In genomic region chr7:43647772-43648643, GRCh38 we compare ENCODE assay signal across 8 cellular contexts.
DNase-seq lines count a peak whose midpoint lies in the region; ATAC-seq and TF ChIP-seq lines count a peak whose summit lies in the region.

No MANE protein-coding gene starts in this region.

- peaks cover 38% of the 10 kb centered on the region for H3K9me1 ChIP-seq in IMR-90 (ENCODE audit: insufficient read depth, low read length)

- TF ChIP-seq POLR2A in IMR-90 (IDR thresholded peaks at IDR 0.05; ENCODE audit: low read depth, low read length) (peak; percentile 79), body of pancreas (IDR thresholded peaks at IDR 0.05) (peak in 2 of 3 donors; percentile 31 to 39), gastrocnemius medialis (IDR thresholded peaks at IDR 0.05) (no peak)

- H2BK15ac ChIP-seq in IMR-90 (ENCODE audit: low read depth, low read length) = peak overlapping the region; percentile 83; the same call in 2 of the 3 replicates

- intact Hi-C loops in IMR-90 (cut with micrococcal nuclease) = loop anchor here (1.0 to 2.0 kb wide), 3 partner anchors 52 to 191 kb away; no protein-coding TSS in a partner anchor
- intact Hi-C loops in body of pancreas (cut with DNase I) = no loop called here
- intact Hi-C loops in gastrocnemius medialis (cut with DNase I; ENCODE audit: low total_unique reads) = loop anchor here (1.0 to 5.0 kb wide), 2 partner anchors 54 to 65 kb away; partner anchors contain the start of gene STK17A

- peak overlapping the region; percentile 87 for H2AK5ac ChIP-seq in IMR-90 (ENCODE audit: low read depth, low read length)

- H3K27ac ChIP-seq in C4-2B (peak overlapping the region; percentile 34), IMR-90 (ENCODE audit: insufficient read depth, low read length) (peak overlapping the region; percentile 95), SJSA1 (peak overlapping the region; percentile 97), body of pancreas (peak overlapping the region; percentile 52 to 90 (median 82)), gastrocnemius medialis (peak overlapping the region; percentile 59 to 83 (median 80))

- H2AK9ac ChIP-seq in IMR-90 (replicated peaks; ENCODE audit: low read depth, low read length, poor library complexity) = peak overlapping the region; percentile 99

- peak overlapping the region; percentile 100 for H2BK5ac ChIP-seq in IMR-90 (ENCODE audit: low read depth, low read length, poor library complexity, severe bottlenecking)

- H3K9me3 ChIP-seq in IMR-90 (ENCODE audit: control insufficient read depth, insufficient read depth, low read length) (no peaks in the 10 kb centered on the region), SJSA1 (replicated peaks) (no peaks in the 10 kb centered on the region), body of pancreas (no peaks in the 10 kb centered on the region), gastrocnemius medialis (no peaks in the 10 kb centered on the region)

- in situ Hi-C loops in IMR-90 (cut with MboI; ENCODE audit: low sequenced_read_pairs) = loop anchor here (5.0 kb wide), 1 partner anchor 44 kb away; no protein-coding TSS in a partner anchor
- in situ Hi-C loops in gastrocnemius medialis (cut with MboI; ENCODE audit: low sequenced_read_pairs in 4 of 4) = no loop called here

- peak overlapping the region; percentile 77 for H4K5ac ChIP-seq in IMR-90 (ENCODE audit: low read depth, low read length)

- DNase-seq in IMR-90 = peak; percentile 100
- peak; percentile 91 to 93 for DNase-seq in SJSA1 (ENCODE audit: low read depth in 1 of 2, low spot score in 2 of 2)
- DNase-seq in body of pancreas = peak; percentile 60 to 85 (median 70)
- DNase-seq in hypothalamus (lab: John Stamatoyannopoulos, UW) = peak in 46 of 51 donors; percentile 15 to 87 (median 58)
- peak; percentile 63 to 70 for DNase-seq in gastrocnemius medialis
- no peak for DNase-seq in NCI-H1930 (lab: John Stamatoyannopoulos, UW)

- peak overlapping the region; percentile 78 for H3K9ac ChIP-seq in IMR-90 (ENCODE audit: low read depth, low read length)

- peak overlapping the region; percentile 96 for H4K91ac ChIP-seq in IMR-90 (ENCODE audit: insufficient read depth, low read depth, low read length)

- H3K27me3 ChIP-seq in IMR-90 (ENCODE audit: control insufficient read depth, insufficient read depth, low read length) (no peaks in the 10 kb centered on the region), SJSA1 (replicated peaks) (no peaks in the 10 kb centered on the region), body of pancreas (no peaks in the 10 kb centered on the region), gastrocnemius medialis (no peaks in the 10 kb centered on the region)

- dilution Hi-C loops in IMR-90 (cut with HindIII; ENCODE audit: low sequenced_read_pairs, unreplicated experiment) = no loop called here

- CTCF ChIA-PET in IMR-90 (lab: Yijun Ruan, JAX) = interaction anchor here (0.9 to 1.6 kb wide), 2 partner anchors 52 to 65 kb away, joined by 5 to 13 read pairs; partner anchors contain the start of gene STK17A

- H2AFZ ChIP-seq in IMR-90 (replicated peaks; ENCODE audit: low read length, poor library complexity) = peak overlapping the region; percentile 72

- peak overlapping the region; percentile 98 for H2BK120ac ChIP-seq in IMR-90 (ENCODE audit: low read depth, low read length)

- ATAC-seq in GM19395 (IDR thresholded peaks at IDR 0.05; ENCODE audit: unreplicated experiment) (peak; percentile 5), IMR-90 (ENCODE audit: low read depth) (peak; percentile 68), body of pancreas (peak; percentile 88), gastrocnemius medialis (peak; percentile 92 to 93)

- peaks cover 8% of the 10 kb centered on the region for H3K36me3 ChIP-seq in IMR-90 (ENCODE audit: control insufficient read depth, insufficient read depth, low read length)
- peaks cover 32% of the 10 kb centered on the region for H3K36me3 ChIP-seq in SJSA1
- no peaks in the 10 kb centered on the region for H3K36me3 ChIP-seq in body of pancreas (replicated peaks in 1 of 2; ENCODE audit: insufficient read depth in 1 of 2, low read depth in 2 of 2)
- H3K36me3 ChIP-seq in gastrocnemius medialis = peaks cover 0 to 10% of the 10 kb centered on the region in 2 donors

- H4K20me1 ChIP-seq in IMR-90 (ENCODE audit: insufficient read depth, low read length) = no peaks in the 10 kb centered on the region

- peaks cover 27 to 68% of the 10 kb centered on the region in 2 experiments for H3K79me1 ChIP-seq in IMR-90 (ENCODE audit: low read depth in 1 of 2, low read length in 2 of 2)

- H3K14ac ChIP-seq in IMR-90 (replicated peaks; ENCODE audit: low read depth, low read length) = peak overlapping the region; percentile 96

- peak overlapping the region; percentile 96 for H4K8ac ChIP-seq in IMR-90 (ENCODE audit: low read depth in 2 of 2, low read length in 2 of 2)

- TF ChIP-seq CTCF in C4-2B (conservative IDR thresholded peaks at IDR 0.05) (no peak), IMR-90 (conservative IDR thresholded peaks at IDR 0.05; ENCODE audit: low read depth, low read length) (no peak), body of pancreas (IDR thresholded peaks at IDR 0.05) (no peak), gastrocnemius medialis (IDR thresholded peaks at IDR 0.05 in 4 of 5, conservative IDR thresholded peaks at IDR 0.05 in 1 of 5) (no peak)

- H3K4ac ChIP-seq in IMR-90 (ENCODE audit: low read depth, low read length) = peak overlapping the region; percentile 94

- H3K4me3 ChIP-seq in IMR-90 (ENCODE audit: insufficient read depth, low read depth, low read length) = peak overlapping the region; percentile 1; the same call in 1 of the 2 replicates
- peak overlapping the region; percentile 4; the same call in 1 of the 2 replicates for H3K4me3 ChIP-seq in SJSA1
- no peak overlapping the region for H3K4me3 ChIP-seq in body of pancreas
- H3K4me3 ChIP-seq in gastrocnemius medialis = peak overlapping the region in 1 of 4 donors; percentile 39

- peak overlapping the region; percentile 98 for H2BK20ac ChIP-seq in IMR-90 (ENCODE audit: low read depth, low read length)

- H3K23ac ChIP-seq in IMR-90 (ENCODE audit: low read depth, low read length) = peak overlapping the region; percentile 97

- H3K56ac ChIP-seq in IMR-90 (ENCODE audit: extremely low read depth, insufficient read depth, low read length) = peak overlapping the region; percentile 98

- WGBS in IMR-90 (ENCODE audit: extremely low coverage in 2 of 2, insufficient read length in 1 of 2), 2 experiments = 0% methylated on average over 1 of the region's 9 CpGs; no CpG with 5 or more reads in 1 of the 2 experiments
- WGBS in body of pancreas, 2 donors = 37 to 41% methylated on average over 9 of the region's 9 CpGs

- H3K4me2 ChIP-seq in IMR-90 (ENCODE audit: low read depth, low read length) = peak overlapping the region; percentile 75

- POLR2A ChIA-PET in IMR-90 (lab: Charles Lee; ENCODE audit: unreplicated experiment) = interaction anchor here (0.5 to 1.0 kb wide), 6 partner anchors 9 to 1843 kb away, joined by 3 to 8 read pairs (median 4); partner anchors contain the start of gene STK17A

- no TSS peak for BruUV-seq in IMR-90 (replicated peaks; lab: Mats Ljungman, UMichigan)

- H3K18ac ChIP-seq in IMR-90 (ENCODE audit: low read depth, low read length) = peak overlapping the region; percentile 81

- peaks cover 42% of the 10 kb centered on the region for H3K4me1 ChIP-seq in IMR-90 (ENCODE audit: control insufficient read depth, insufficient read depth, low read length)
- peaks cover 65% of the 10 kb centered on the region for H3K4me1 ChIP-seq in SJSA1 (replicated peaks)
- H3K4me1 ChIP-seq in body of pancreas = peaks cover 60% of the 10 kb centered on the region
- H3K4me1 ChIP-seq in gastrocnemius medialis = peaks cover 45 to 56% of the 10 kb centered on the region in 2 donors

- no peak for TF ChIP-seq RAD21 in IMR-90 (IDR thresholded peaks at IDR 0.05; ENCODE audit: low read length)

TF ChIP-seq in IMR-90, 13 proteins besides CTCF, POLR2A, EP300 and RAD21:
- TF ChIP-seq SMC3 (IDR thresholded peaks at IDR 0.05; ENCODE audit: low read depth, low read length) = no peak
- peak; percentile 90; the same call in 1 of the 2 replicates for TF ChIP-seq FOS (IDR thresholded peaks at IDR 0.05; ENCODE audit: low read depth, low read length)
- TF ChIP-seq USF2 (IDR thresholded peaks at IDR 0.05; ENCODE audit: low read depth, low read length) = no peak
- TF ChIP-seq ELK1 (IDR thresholded peaks at IDR 0.05; ENCODE audit: borderline replicate concordance, low read depth, low read length) = no peak
- TF ChIP-seq CEBPB (IDR thresholded peaks at IDR 0.05; ENCODE audit: low read depth, low read length) = peak; percentile 94
- TF ChIP-seq CHD1 (IDR thresholded peaks at IDR 0.05; ENCODE audit: low read depth, low read length) = no peak
- peak; percentile 31; the same call in 1 of the 2 replicates for TF ChIP-seq NFE2L2 (IDR thresholded peaks at IDR 0.05; ENCODE audit: low read depth, low read length)
- TF ChIP-seq MAZ (IDR thresholded peaks at IDR 0.05; ENCODE audit: borderline replicate concordance, low read depth, low read length) = no peak; the same call in 1 of the 2 replicates
- TF ChIP-seq RCOR1 (IDR thresholded peaks at IDR 0.05; ENCODE audit: insufficient replicate concordance, low read length) = no peak
- TF ChIP-seq BHLHE40 (IDR thresholded peaks at IDR 0.05; ENCODE audit: low read depth, low read length) = 0 out of 2 replicates have a peak, but pooled peaks have one; percentile 67
- peak; percentile 23; the same call in 1 of the 2 replicates for TF ChIP-seq MXI1 (IDR thresholded peaks at IDR 0.05; ENCODE audit: borderline replicate concordance, low read depth, low read length)
- TF ChIP-seq MAFK (IDR thresholded peaks at IDR 0.05; ENCODE audit: low read depth, low read length) = peak; percentile 32; the same call in 1 of the 2 replicates
- no peak; the same call in 1 of the 2 replicates for TF ChIP-seq RFX5 (IDR thresholded peaks at IDR 0.05; ENCODE audit: low read depth, low read length)

Comparison
In these comparisons a context has a peak if more than half of its experiments do, and no peak if none do; other contexts are left out.
1. H3K27ac ChIP-seq: peak in every context shown above with its lines; median percentile 97 in SJSA1; 95 in IMR-90; 82 in body of pancreas; 80 in gastrocnemius medialis; 34 in C4-2B.
2. ATAC-seq: peak in every context shown above with its lines; median percentile 92 in gastrocnemius medialis; 88 in body of pancreas; 68 in IMR-90; 5 in GM19395.
3. DNase-seq: peak in IMR-90 (single experiment), SJSA1 (2 of 2), body of pancreas (4 of 4), hypothalamus (46 of 51) and gastrocnemius medialis (2 of 2); none in NCI-H1930 (0 of 2).
4. H3K4me3 ChIP-seq: peak in IMR-90 (single experiment) and SJSA1 (single experiment); none in body of pancreas (0 of 2).
5. POLR2A ChIP-seq: peak in IMR-90 (single experiment) and body of pancreas (2 of 3); none in gastrocnemius medialis (0 of 2).